ENCODE assay signal across 8 cellular contexts in genomic region chr19:48415395-48415794, GRCh38. TPM values are rescaled to one million over a fixed set of nuclear protein-coding genes. Genes with fewer than 3 reads are reported as not detected.
A peak's percentile ranks its signal among the peaks of the same experiment; 100 is the strongest.
DNase-seq lines count a peak whose midpoint lies in the region; ATAC-seq and TF ChIP-seq lines count a peak whose summit lies in the region.

No MANE protein-coding gene starts in this region.

- H3K4me1 ChIP-seq in HAP-1 = no peaks in the 10 kb centered on the region

- DNase-seq in A172 (ENCODE audit: low spot score) (peak; percentile 37), HAP-1 (ENCODE audit: low spot score in 2 of 2) (peak; percentile 59 to 94), T-helper 22 cell (ENCODE audit: low read depth) (peak; percentile 61), astrocyte of the spinal cord (ENCODE audit: low read depth, low spot score) (peak; percentile 64), kidney epithelial cell (ENCODE audit: low read depth) (no peak), AML-193 (lab: John Stamatoyannopoulos, UW) (no peak)
- DNase-seq in stimulated activated CD4-positive, alpha-beta T cell treated with anti-CD3 and anti-CD28 coated beads, TNF-alpha, amount 100 ng/mL, for 48 hours (ENCODE audit: low read depth in 3 of 3) = peak; percentile 63 to 87 (median 79)

- no peaks in the 10 kb centered on the region for H3K36me3 ChIP-seq in HAP-1 (replicated peaks)
- no peaks in the 10 kb centered on the region for H3K36me3 ChIP-seq in kidney epithelial cell (ENCODE audit: control insufficient read depth, insufficient read depth, low read length)

- H3K27me3 ChIP-seq in HAP-1 (ENCODE audit: low read depth) (no peaks in the 10 kb centered on the region), kidney epithelial cell (ENCODE audit: control insufficient read depth, insufficient read depth, low read length) (no peaks in the 10 kb centered on the region)

- in situ Hi-C loops in HAP-1 (cut with MboI; ENCODE audit: low sequenced_read_pairs) = no loop called here
- in situ Hi-C loops in astrocyte of the spinal cord (cut with HindIII; ENCODE audit: low sequenced_read_pairs) = no loop called here

- TF ChIP-seq POLR2A in GM18505 (IDR thresholded peaks at IDR 0.05; ENCODE audit: borderline replicate concordance, extremely low read depth, insufficient read depth, insufficient read length) = no peak

- TF ChIP-seq CTCF in astrocyte of the spinal cord (IDR thresholded peaks at IDR 0.05; ENCODE audit: low read depth, low read length) = no peak
- no peak for TF ChIP-seq CTCF in kidney epithelial cell (IDR thresholded peaks at IDR 0.05; ENCODE audit: insufficient read depth, low read length, poor library complexity, severe bottlenecking)

- no peaks in the 10 kb centered on the region for H3K9me3 ChIP-seq in HAP-1

- H3K4me3 ChIP-seq in HAP-1 (no peak overlapping the region), astrocyte of the spinal cord (ENCODE audit: low read depth, low read length) (peak overlapping the region; percentile 34), kidney epithelial cell (ENCODE audit: low read depth, low read length) (peak overlapping the region; percentile 42)

- ATAC-seq in GM18505 (IDR thresholded peaks at IDR 0.05; ENCODE audit: unreplicated experiment) = no peak

RNA-seq across cellular contexts. Expression of gene GRIN2D, which starts 21.9 kb away (rescaled TPM):
- total RNA-seq in A172 (2014; rRNA removed; shearing (Covaris generic)) = not detected in 2 replicates
- total RNA-seq in kidney epithelial cell = 0.21 and 0.63 TPM in 2 replicates

RNA-seq across cellular contexts. Expression of gene KDELR1, which starts 24.0 kb away (rescaled TPM):
- 64.2 and 71.5 TPM in 2 replicates for total RNA-seq in A172 (2014; rRNA removed; shearing (Covaris generic))
- 152 and 170 TPM in 2 replicates for total RNA-seq in kidney epithelial cell

RNA-seq across cellular contexts. Expression of gene GRWD1, which starts 30.4 kb away (rescaled TPM):
- total RNA-seq in A172 (2014; rRNA removed; shearing (Covaris generic)) = 38.9 and 55.4 TPM in 2 replicates
- 44.6 and 47.1 TPM in 2 replicates for total RNA-seq in kidney epithelial cell

RNA-seq across cellular contexts. Expression of gene KCNJ14, which starts 40.0 kb away (rescaled TPM):
- 0.36 and 0.55 TPM in 2 replicates for total RNA-seq in A172 (2014; rRNA removed; shearing (Covaris generic))
- 0.54 and 2.1 TPM in 2 replicates for total RNA-seq in kidney epithelial cell

RNA-seq across cellular contexts. Expression of gene SYNGR4, which starts 51.2 kb away (rescaled TPM):
- not detected in 2 replicates for total RNA-seq in A172 (2014; rRNA removed; shearing (Covaris generic))
- total RNA-seq in kidney epithelial cell = 0.25 TPM in 1 of 2 replicates, not detected in the other

Comparison
In these comparisons a context has a peak if more than half of its experiments do, and no peak if none do; other contexts are left out.
1. DNase-seq: peak in A172 (single experiment), HAP-1 (2 of 2), T-helper 22 cell (single experiment), astrocyte of the spinal cord (single experiment) and stimulated activated CD4-positive, alpha-beta T cell treated with anti-CD3 and anti-CD28 coated beads, TNF-alpha, amount 100 ng/mL, for 48 hours (3 of 3); none in kidney epithelial cell (single experiment) and AML-193 (0 of 2).